8 cellular contexts compared by ENCODE assay signal in genomic region chr3:133896002-133896761, GRCh38. TPM values are rescaled to one million over a fixed set of nuclear protein-coding genes. Genes with fewer than 3 reads are reported as not detected.
DNase-seq lines count a peak whose midpoint lies in the region; ATAC-seq and TF ChIP-seq lines count a peak whose summit lies in the region.

No MANE protein-coding gene starts in this region.

- no peak overlapping the region for H3K27ac Mint-ChIP-seq in T-helper 2 cell treated with Interferon-gamma antibody and Interleukin-4, amounts not matched to agents 5 μg/mL and 100 μg/mL, for 36 hours
- H3K27ac Mint-ChIP-seq in activated CD8-positive, alpha-beta T cell treated with anti-CD3 and anti-CD28 coated beads, Interleukin-2, amount 10 ng/mL, durations not matched to agents 7 days and 5 days, result no peak overlapping the region

- H3K9me3 ChIP-seq in right cardiac atrium (ENCODE audit: control insufficient read depth, low read length) (no peaks in the 10 kb centered on the region), sigmoid colon (no peaks in the 10 kb centered on the region)

- H3K4me1 Mint-ChIP-seq in T-helper 2 cell treated with Interferon-gamma antibody and Interleukin-4, amounts not matched to agents 5 μg/mL and 100 μg/mL, for 36 hours (ENCODE audit: low read depth), result no peaks in the 10 kb centered on the region
- H3K4me1 Mint-ChIP-seq in activated CD8-positive, alpha-beta T cell treated with anti-CD3 and anti-CD28 coated beads, Interleukin-2, amount 10 ng/mL, durations not matched to agents 7 days and 5 days (ENCODE audit: low read depth), result peaks cover 6% of the 10 kb centered on the region

- H3K36me3 ChIP-seq in sigmoid colon, result no peaks in the 10 kb centered on the region

- no peaks in the 10 kb centered on the region for H3K36me3 Mint-ChIP-seq in T-helper 2 cell treated with Interferon-gamma antibody and Interleukin-4, amounts not matched to agents 5 μg/mL and 100 μg/mL, for 36 hours (ENCODE audit: low read depth)
- no peaks in the 10 kb centered on the region for H3K36me3 Mint-ChIP-seq in activated CD8-positive, alpha-beta T cell treated with anti-CD3 and anti-CD28 coated beads, Interleukin-2, amount 10 ng/mL, durations not matched to agents 7 days and 5 days (ENCODE audit: low read depth)

- TF ChIP-seq EP300 in sigmoid colon (IDR thresholded peaks at IDR 0.05), result no peak

- intact Hi-C loops in right cardiac atrium (cut with DNase I), result loop anchor here in 1 of 4 donors (5.0 kb wide), 1 partner anchor 74 kb away; no protein-coding TSS in a partner anchor
- intact Hi-C loops in sigmoid colon (cut with DNase I), result no loop called here

- no peak for TF ChIP-seq CTCF in sigmoid colon (IDR thresholded peaks at IDR 0.05)

- no peak for TF ChIP-seq POLR2A in sigmoid colon (IDR thresholded peaks at IDR 0.05)

- H3K4me3 ChIP-seq in right cardiac atrium (ENCODE audit: low read length) (peak overlapping the region; percentile 62), sigmoid colon (peak overlapping the region; percentile 46 to 88 (median 71))

- WGBS in right cardiac atrium, result 13% methylated on average over 37 of the region's 37 CpGs
- 11 to 17% methylated on average over 37 of the region's 37 CpGs for WGBS in sigmoid colon, 2 donors

- H3K27me3 ChIP-seq in right cardiac atrium (ENCODE audit: control insufficient read depth, insufficient read depth) (no peaks in the 10 kb centered on the region), sigmoid colon (no peaks in the 10 kb centered on the region)

- no peak overlapping the region for H3K27ac ChIP-seq in right cardiac atrium (ENCODE audit: low read length)
- H3K27ac ChIP-seq in sigmoid colon, result peak overlapping the region in 3 of 4 donors; percentile 32 to 55 (median 51)

- peak; percentile 43 for ATAC-seq in activated CD8-positive, alpha-beta T cell treated with anti-CD3 and anti-CD28 coated beads, Interleukin-2, amount 10 ng/mL, durations not matched to agents 7 days and 5 days
- peak in 1 of 2 donors; percentile 31 for ATAC-seq in right cardiac atrium

- H3K4me3 Mint-ChIP-seq in T-helper 2 cell treated with Interferon-gamma antibody and Interleukin-4, amounts not matched to agents 5 μg/mL and 100 μg/mL, for 36 hours, result peak overlapping the region; percentile 78
- H3K4me3 Mint-ChIP-seq in activated CD8-positive, alpha-beta T cell treated with anti-CD3 and anti-CD28 coated beads, Interleukin-2, amount 10 ng/mL, durations not matched to agents 7 days and 5 days, result peak overlapping the region; percentile 67

- no peak for DNase-seq in T-helper 2 cell treated with Interferon-gamma antibody and Interleukin-4, amounts not matched to agents 5 μg/mL and 100 μg/mL, for 36 hours (ENCODE audit: low spot score)
- DNase-seq in T-helper 2 cell (no peak), right cardiac atrium (no peak), sigmoid colon (no peak), NCI-H2029 (lab: John Stamatoyannopoulos, UW) (no peak), LoVo (ENCODE audit: low spot score) (no peak), cerebellar nuclear complex (lab: John Stamatoyannopoulos, UW) (no peak)
- DNase-seq in activated CD8-positive, alpha-beta T cell treated with anti-CD3 and anti-CD28 coated beads, Interleukin-2, amount 10 ng/mL, durations not matched to agents 7 days and 5 days, result peak; percentile 21

- POLR2A ChIA-PET in activated CD8-positive, alpha-beta T cell treated with anti-CD3 and anti-CD28 coated beads, Interleukin-2, amount 10 ng/mL, durations not matched to agents 7 days and 5 days (lab: Charles Lee), result no interaction called here

- H3K27me3 Mint-ChIP-seq in T-helper 2 cell treated with Interferon-gamma antibody and Interleukin-4, amounts not matched to agents 5 μg/mL and 100 μg/mL, for 36 hours (ENCODE audit: low read depth), result peaks cover 41% of the 10 kb centered on the region
- H3K27me3 Mint-ChIP-seq in activated CD8-positive, alpha-beta T cell treated with anti-CD3 and anti-CD28 coated beads, Interleukin-2, amount 10 ng/mL, durations not matched to agents 7 days and 5 days (ENCODE audit: low read depth), result peaks cover 63% of the 10 kb centered on the region

- peaks cover 9% of the 10 kb centered on the region for H3K4me1 ChIP-seq in right cardiac atrium (ENCODE audit: control insufficient read depth, insufficient read depth, low read length)
- H3K4me1 ChIP-seq in sigmoid colon, result peaks cover 0 to 19% (median 10%) of the 10 kb centered on the region in 4 donors

- CTCF ChIA-PET in activated CD8-positive, alpha-beta T cell treated with anti-CD3 and anti-CD28 coated beads, Interleukin-2, amount 10 ng/mL, durations not matched to agents 7 days and 5 days (lab: Charles Lee), result interaction anchor here (1.0 to 2.1 kb wide), 2 partner anchors 27 to 79 kb away, joined by 3 to 7 read pairs; no protein-coding TSS in a partner anchor

- no peaks in the 10 kb centered on the region for H3K9me3 Mint-ChIP-seq in T-helper 2 cell treated with Interferon-gamma antibody and Interleukin-4, amounts not matched to agents 5 μg/mL and 100 μg/mL, for 36 hours
- no peaks in the 10 kb centered on the region for H3K9me3 Mint-ChIP-seq in activated CD8-positive, alpha-beta T cell treated with anti-CD3 and anti-CD28 coated beads, Interleukin-2, amount 10 ng/mL, durations not matched to agents 7 days and 5 days (ENCODE audit: insufficient read depth)

RNA-seq across cellular contexts. Expression of gene RAB6B, which starts 0.5 kb away (rescaled TPM):
- 1 to 10 TPM in 1 of 2 experiments, under 1 TPM in 1; 0.68 to 1.2 TPM for total RNA-seq in activated CD8-positive, alpha-beta T cell treated with anti-CD3 and anti-CD28 coated beads, Interleukin-2, amount 10 ng/mL, durations not matched to agents 7 days and 5 days
- total RNA-seq in right cardiac atrium (10 to 100 TPM; 27.2 to 48.1 (median 36.1) TPM), sigmoid colon (1 to 10 TPM; 4.3 to 8.0 (median 5.5) TPM)
- polyA plus RNA-seq in right cardiac atrium (23.6 TPM), sigmoid colon (10 to 100 TPM in 1 of 3 donors, 1 to 10 TPM in 1, under 1 TPM in 1; 0.60 to 19.7 (median 5.1) TPM)
